ENCODE assay signal across 1 cellular context in the genomic region with DNA sequence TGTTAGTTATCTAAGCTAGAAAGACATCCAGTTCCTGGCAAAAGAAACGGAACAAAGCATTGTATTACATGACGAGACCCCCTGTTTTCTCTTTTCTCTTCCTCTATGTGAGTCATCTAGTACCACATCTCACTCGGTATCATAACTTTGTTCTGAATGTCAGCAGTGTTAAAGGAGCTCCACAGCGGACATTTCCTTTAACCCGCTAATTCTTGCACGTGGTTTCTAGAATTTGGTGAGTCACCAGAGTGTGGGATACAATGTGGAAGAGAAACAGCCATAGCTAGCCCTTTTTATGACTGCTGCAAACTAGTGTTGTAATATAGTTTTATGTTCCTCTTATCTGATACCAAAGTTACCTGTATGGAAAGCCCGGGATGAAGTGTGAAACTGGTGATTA.
A peak's percentile ranks its signal among the peaks of the same experiment; 100 is the strongest.
TF ChIP-seq lines count a peak whose summit lies in the region.

No MANE protein-coding gene starts in this region.

TF ChIP-seq in K562, 482 proteins besides CTCF, POLR2A, EP300 and RAD21:
- TF ChIP-seq, protein P1, sequence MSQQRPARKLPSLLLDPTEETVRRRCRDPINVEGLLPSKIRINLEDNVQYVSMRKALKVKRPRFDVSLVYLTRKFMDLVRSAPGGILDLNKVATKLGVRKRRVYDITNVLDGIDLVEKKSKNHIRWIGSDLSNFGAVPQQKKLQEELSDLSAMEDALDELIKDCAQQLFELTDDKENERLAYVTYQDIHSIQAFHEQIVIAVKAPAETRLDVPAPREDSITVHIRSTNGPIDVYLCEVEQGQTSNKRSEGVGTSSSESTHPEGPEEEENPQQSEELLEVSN (IDR thresholded peaks at IDR 0.05; ENCODE audit: borderline replicate concordance in 1 of 2, extremely low read depth in 1 of 2, insufficient read depth in 1 of 2, insufficient read length in 1 of 2, low read depth in 1 of 2, low read length in 1 of 2, poor library complexity in 1 of 2, severe bottlenecking in 1 of 2), result peak in 1 of 2 experiments; percentile 27
- TF ChIP-seq GATAD2B (IDR thresholded peaks at IDR 0.05; ENCODE audit: borderline replicate concordance) (no peak), HNRNPLL (IDR thresholded peaks at IDR 0.05; ENCODE audit: low read depth, low read length, poor library complexity, severe bottlenecking) (no peak), HNRNPK (IDR thresholded peaks at IDR 0.05; ENCODE audit: low read depth, low read length, poor library complexity, severe bottlenecking) (no peak), BCL6 (CRISPR knock-in tag; IDR thresholded peaks at IDR 0.05) (no peak), ASH1L (IDR thresholded peaks at IDR 0.05; ENCODE audit: borderline replicate concordance, low read depth, partially characterized antibody) (no peak), PYGO2 (tag; IDR thresholded peaks at IDR 0.05) (no peak), FIP1L1 (IDR thresholded peaks at IDR 0.05; ENCODE audit: low read depth, low read length, poor library complexity, severe bottlenecking) (no peak)
- TF ChIP-seq, protein P2, sequence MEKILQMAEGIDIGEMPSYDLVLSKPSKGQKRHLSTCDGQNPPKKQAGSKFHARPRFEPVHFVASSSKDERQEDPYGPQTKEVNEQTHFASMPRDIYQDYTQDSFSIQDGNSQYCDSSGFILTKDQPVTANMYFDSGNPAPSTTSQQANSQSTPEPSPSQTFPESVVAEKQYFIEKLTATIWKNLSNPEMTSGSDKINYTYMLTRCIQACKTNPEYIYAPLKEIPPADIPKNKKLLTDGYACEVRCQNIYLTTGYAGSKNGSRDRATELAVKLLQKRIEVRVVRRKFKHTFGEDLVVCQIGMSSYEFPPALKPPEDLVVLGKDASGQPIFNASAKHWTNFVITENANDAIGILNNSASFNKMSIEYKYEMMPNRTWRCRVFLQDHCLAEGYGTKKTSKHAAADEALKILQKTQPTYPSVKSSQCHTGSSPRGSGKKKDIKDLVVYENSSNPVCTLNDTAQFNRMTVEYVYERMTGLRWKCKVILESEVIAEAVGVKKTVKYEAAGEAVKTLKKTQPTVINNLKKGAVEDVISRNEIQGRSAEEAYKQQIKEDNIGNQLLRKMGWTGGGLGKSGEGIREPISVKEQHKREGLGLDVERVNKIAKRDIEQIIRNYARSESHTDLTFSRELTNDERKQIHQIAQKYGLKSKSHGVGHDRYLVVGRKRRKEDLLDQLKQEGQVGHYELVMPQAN (IDR thresholded peaks at IDR 0.05; ENCODE audit: borderline replicate concordance), result no peak
- TF ChIP-seq, protein P3, sequence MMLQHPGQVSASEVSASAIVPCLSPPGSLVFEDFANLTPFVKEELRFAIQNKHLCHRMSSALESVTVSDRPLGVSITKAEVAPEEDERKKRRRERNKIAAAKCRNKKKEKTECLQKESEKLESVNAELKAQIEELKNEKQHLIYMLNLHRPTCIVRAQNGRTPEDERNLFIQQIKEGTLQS (IDR thresholded peaks at IDR 0.05), result peak; percentile 24; the same call in 1 of the 2 replicates
- TF ChIP-seq, protein P3 (CRISPR knock-in tag; conservative IDR thresholded peaks at IDR 0.05), result no peak
